8 cellular contexts compared by ENCODE assay signal in genomic region chr15:84393386-84393936, GRCh38.
DNase-seq lines count a peak whose midpoint lies in the region; FAIRE-seq lines count a peak whose summit lies in the region.
"Not testable (repeated sequence)": the region's sequence is repeated elsewhere in the genome, so short reads cannot be mapped to it uniquely, and the experiment has no call there.

No MANE protein-coding gene starts in this region.

- not testable (repeated sequence) for H3K36me3 ChIP-seq in small intestine (ENCODE audit: control insufficient read depth in 2 of 2, insufficient read depth in 2 of 2, low read length in 2 of 2)

- not testable (repeated sequence) for FAIRE-seq in small intestine (lab: Jason Lieb, UNC)

- H3K27ac ChIP-seq in small intestine (ENCODE audit: low read depth in 1 of 2, low read length in 1 of 2): not testable (repeated sequence)

- WGBS in small intestine, 3 donors: 14 to 44% (median 19%) methylated on average over 8 of the region's 8 CpGs

- H3K4me1 ChIP-seq in small intestine (ENCODE audit: control insufficient read depth in 2 of 2, insufficient read depth in 1 of 2, low read depth in 1 of 2, low read length in 1 of 2): not testable (repeated sequence)

- peak; percentile 57 for DNase-seq in DMS79 (lab: John Stamatoyannopoulos, UW)
- peak; percentile 30 for DNase-seq in NCI-H1105 treated with DMSO at 0.1 percent for 48 hours (lab: John Stamatoyannopoulos, UW)
- DNase-seq in NCI-H2107 treated with DMSO at 0.1 percent for 48 hours (lab: John Stamatoyannopoulos, UW; ENCODE audit: unreplicated experiment): peak; percentile 40
- peak; percentile 42 for DNase-seq in NCI-H69 (lab: John Stamatoyannopoulos, UW)
- peak; percentile 18 for DNase-seq in SK-N-DZ (ENCODE audit: low spot score)
- DNase-seq in ecto neural progenitor cell (ENCODE audit: low spot score): peak; percentile 40
- DNase-seq in left kidney (ENCODE audit: low read depth, low spot score): peak; percentile 46
- peak; percentile 1 for DNase-seq in small intestine

- not testable (repeated sequence) for H3K27me3 ChIP-seq in small intestine (ENCODE audit: control insufficient read depth in 2 of 2, insufficient read depth in 2 of 2, low read length in 2 of 2)

- not testable (repeated sequence) for H3K9me3 ChIP-seq in small intestine (ENCODE audit: control insufficient read depth, low read depth)

- H3K4me3 ChIP-seq in small intestine (ENCODE audit: low read depth in 1 of 2, low read length in 2 of 2): not testable (repeated sequence)

Comparison
In these comparisons a context has a peak if more than half of its experiments do, and no peak if none do; other contexts are left out.
1. DNase-seq: peak in every context shown above with its lines; median percentile 57 in DMS79; 46 in left kidney; 42 in NCI-H69; 40 in NCI-H2107 treated with DMSO at 0.1 percent for 48 hours; 40 in ecto neural progenitor cell; 30 in NCI-H1105 treated with DMSO at 0.1 percent for 48 hours; 18 in SK-N-DZ; 1 in small intestine.